Comparison of ENCODE assay signal across 25 cellular contexts in the genomic region with DNA sequence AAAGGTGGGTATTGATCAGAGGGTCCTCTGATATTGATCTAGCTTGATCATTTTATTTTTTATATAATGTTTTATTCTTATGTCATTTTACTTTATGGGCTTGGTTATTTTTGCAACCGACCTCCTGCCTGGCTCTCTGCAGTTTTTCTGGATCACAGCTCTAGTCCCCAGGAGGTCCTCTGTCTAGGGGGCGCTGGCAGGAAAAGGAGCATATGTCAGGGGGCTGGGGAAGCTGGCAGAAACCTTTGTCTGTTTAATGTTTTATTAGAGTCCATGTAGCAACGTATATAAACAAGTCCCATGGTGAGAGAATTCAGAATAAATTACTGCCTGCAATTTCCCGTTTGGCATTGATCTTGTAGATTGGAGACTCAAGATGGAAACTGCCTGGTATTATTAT.
DNase-seq lines count a peak whose midpoint lies in the region; ATAC-seq, FAIRE-seq and TF ChIP-seq lines count a peak whose summit lies in the region.
"Had no signal": no experiment of that assay in that cellular context is flagged by ENCODE, and none has a peak within 500 bp of the region (broad histone marks: within the 10 kb centered on the region; RNA-seq: fewer than 3 reads in every experiment).

No MANE protein-coding gene starts in this region.

- H3K27me3 Mint-ChIP-seq in astrocyte (ENCODE audit: low read depth, unreplicated experiment) (peaks cover 1% of the 10 kb centered on the region), nephron (ENCODE audit: low read depth) (peaks cover 4% of the 10 kb centered on the region)

- no peak overlapping the region for H3K27ac ChIP-seq in astrocyte (ENCODE audit: low read depth, low read length)
- H3K27ac ChIP-seq in foreskin keratinocyte, result no peak overlapping the region

- FAIRE-seq in astrocyte (lab: Jason Lieb, UNC), result no peak
- FAIRE-seq: GM12892, HTR-8/SVneo, K562 had no signal

- H3K36me3 Mint-ChIP-seq in astrocyte (ENCODE audit: low read depth, unreplicated experiment) (no peaks in the 10 kb centered on the region), nephron (ENCODE audit: low read depth) (no peaks in the 10 kb centered on the region)

- H3K9me3 ChIP-seq in astrocyte (ENCODE audit: insufficient read depth, low read depth, low read length), result peaks cover 2% of the 10 kb centered on the region
- H3K9me3 ChIP-seq: Peyer's patch had no signal

- DNase-seq in Caki2 (ENCODE audit: low read depth), result peak; percentile 19
- peak; percentile 64 for DNase-seq in NCI-H146 (lab: John Stamatoyannopoulos, UW)
- no peak for DNase-seq in astrocyte (ENCODE audit: low read depth)
- no peak for DNase-seq in foreskin keratinocyte
- DNase-seq: DMS153, DND-41, H9, HFFc6, Kasumi-1, NCI-H1105 treated with DMSO at 0.1 percent for 48 hours, NCI-H1694, NCI-H2029 treated with DMSO at 0.1 percent for 48 hours, NCI-H2171, NCI-H510A treated with DMSO at 0.1 percent for 48 hours, NCI-H82, Peyer's patch, SHP77 treated with DMSO at 0.1 percent for 48 hours had no signal

- no peak overlapping the region for H3K4me2 ChIP-seq in astrocyte (ENCODE audit: low read length)
- H3K4me2 ChIP-seq: GM23338 had no signal

- no peaks in the 10 kb centered on the region for H4K20me1 ChIP-seq in astrocyte (ENCODE audit: insufficient read depth, low read length)

- no peaks in the 10 kb centered on the region for H3K79me2 ChIP-seq in astrocyte (ENCODE audit: insufficient read depth, low read length)

- H3K4me1 ChIP-seq in astrocyte (ENCODE audit: insufficient read depth, low read length) (no peaks in the 10 kb centered on the region), foreskin keratinocyte (no peaks in the 10 kb centered on the region)
- H3K4me1 ChIP-seq: Peyer's patch had no signal

- in situ Hi-C loops in Caki2 (cut with HindIII; ENCODE audit: low pct_unique_long_range_greater_than_20kb, low sequenced_read_pairs), result no loop called here

- H3K36me3 ChIP-seq in astrocyte (ENCODE audit: insufficient read depth, low read length), result no peaks in the 10 kb centered on the region
- H3K36me3 ChIP-seq: Peyer's patch had no signal

- no peak overlapping the region for H3K9ac ChIP-seq in astrocyte (ENCODE audit: low read length)

- H3K9me3 Mint-ChIP-seq in astrocyte (ENCODE audit: unreplicated experiment), result peaks cover 15% of the 10 kb centered on the region
- peaks cover 5% of the 10 kb centered on the region for H3K9me3 Mint-ChIP-seq in nephron
- H3K9me3 Mint-ChIP-seq: HFFc6; T-helper 1 cell treated with Interleukin-12 subunit alpha and Interleukin-12 subunit beta and Interleukin-4 antibody, amounts not matched to agents 30 μg/mL and 1 μg/mL, for 36 hours had no signal

- no peak overlapping the region for H3K4me3 Mint-ChIP-seq in astrocyte (ENCODE audit: unreplicated experiment)
- H3K4me3 Mint-ChIP-seq in nephron, result no peak overlapping the region
- H3K4me3 Mint-ChIP-seq: GM23338; H9; HFFc6; T-helper 1 cell treated with Interleukin-12 subunit alpha and Interleukin-12 subunit beta and Interleukin-4 antibody, amounts not matched to agents 30 μg/mL and 1 μg/mL, for 36 hours had no signal

- ATAC-seq in GM18867 (IDR thresholded peaks at IDR 0.05; ENCODE audit: unreplicated experiment) (no peak), foreskin keratinocyte (no peak), HG03095 (IDR thresholded peaks at IDR 0.05; ENCODE audit: unreplicated experiment) (no peak)
- ATAC-seq: GM23338 had no signal

- no peak overlapping the region for H3K4me3 ChIP-seq in astrocyte (ENCODE audit: insufficient read depth, low read depth, low read length)
- H3K4me3 ChIP-seq: GM23338, K562, Peyer's patch had no signal

- peaks cover 6% of the 10 kb centered on the region for H3K27me3 ChIP-seq in astrocyte (ENCODE audit: insufficient read depth, low read length)
- no peaks in the 10 kb centered on the region for H3K27me3 ChIP-seq in foreskin keratinocyte
- H3K27me3 ChIP-seq: Peyer's patch had no signal

- peaks cover 2% of the 10 kb centered on the region for H3K4me1 Mint-ChIP-seq in astrocyte (ENCODE audit: low read depth, unreplicated experiment)
- H3K4me1 Mint-ChIP-seq in nephron, result peaks cover 10% of the 10 kb centered on the region

- TF ChIP-seq CTCF in astrocyte (IDR thresholded peaks at IDR 0.05; ENCODE audit: insufficient read depth, low read depth, low read length) (no peak), nephron (IDR thresholded peaks at IDR 0.05; ENCODE audit: unreplicated experiment in 3 of 3) (no peak), foreskin keratinocyte (conservative IDR thresholded peaks at IDR 0.05) (no peak)

- no peak overlapping the region for H2AFZ ChIP-seq in astrocyte (ENCODE audit: low read depth, low read length)
- H2AFZ ChIP-seq: GM23338 had no signal

- peak overlapping the region; percentile 41 for H3K27ac Mint-ChIP-seq in astrocyte (ENCODE audit: unreplicated experiment)
- peak overlapping the region; percentile 2 to 82 (median 39) for H3K27ac Mint-ChIP-seq in nephron
- H3K27ac Mint-ChIP-seq: GM23338; HFFc6; T-helper 1 cell treated with Interleukin-12 subunit alpha and Interleukin-12 subunit beta and Interleukin-4 antibody, amounts not matched to agents 30 μg/mL and 1 μg/mL, for 36 hours had no signal

Comparison
In these comparisons a context has a peak if more than half of its experiments do, and no peak if none do; other contexts are left out.
1. DNase-seq: peak in Caki2 (single experiment) and NCI-H146 (single experiment); none in astrocyte (single experiment) and foreskin keratinocyte (0 of 2).